In the genomic region with DNA sequence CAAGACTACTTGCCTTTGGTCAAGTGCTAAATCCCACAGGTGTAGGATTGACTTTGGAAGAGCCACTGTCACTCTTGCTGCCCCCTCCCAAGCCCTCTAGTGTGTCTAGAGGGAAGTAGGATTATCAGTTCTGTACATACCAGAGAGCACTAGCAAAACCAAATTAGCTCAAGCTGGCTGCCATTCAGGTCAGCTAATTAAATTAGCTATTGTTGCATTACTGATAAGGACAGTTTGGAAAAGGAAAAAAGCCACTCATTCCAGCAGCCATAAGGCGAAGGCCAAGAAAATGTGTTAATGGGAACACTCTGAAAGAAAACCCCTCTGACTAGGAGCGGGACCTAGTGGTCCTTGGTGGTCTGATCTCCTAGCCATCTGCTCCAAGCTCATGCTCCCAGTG, we compare ENCODE assay signal across 17 cellular contexts.
DNase-seq lines count a peak whose midpoint lies in the region; ATAC-seq and TF ChIP-seq lines count a peak whose summit lies in the region.
"Had no signal": no experiment of that assay in that cellular context is flagged by ENCODE, and none has a peak within 500 bp of the region (broad histone marks: within the 10 kb centered on the region; RNA-seq: fewer than 3 reads in every experiment).

No MANE protein-coding gene starts in this region.

- H2BK120ac ChIP-seq in mesendoderm (ENCODE audit: low read depth, low read length) = no peak overlapping the region

- H3K36me3 ChIP-seq in BE2C (no peaks in the 10 kb centered on the region), mesendoderm (ENCODE audit: control insufficient read depth, insufficient read depth, low read length) (no peaks in the 10 kb centered on the region)
- H3K36me3 ChIP-seq: BLaER1 treated with 17β-estradiol and CSF1 and Interleukin-3, amounts not matched to agents 10 nM and 100 nM had no signal

- CTCF ChIA-PET in activated CD8-positive, alpha-beta T cell treated with anti-CD3 and anti-CD28 coated beads, Interleukin-2, amount 10 ng/mL, durations not matched to agents 7 days and 5 days (lab: Charles Lee) = no interaction called here

- H3K27me3 Mint-ChIP-seq in activated CD8-positive, alpha-beta T cell treated with anti-CD3 and anti-CD28 coated beads, Interleukin-2, amount 10 ng/mL, durations not matched to agents 7 days and 5 days (ENCODE audit: low read depth) = no peaks in the 10 kb centered on the region
- H3K27me3 Mint-ChIP-seq: CD4-positive, alpha-beta T cell had no signal

- H3K4ac ChIP-seq in mesendoderm (ENCODE audit: low read depth, low read length) = no peak overlapping the region

- no peak overlapping the region for H3K27ac Mint-ChIP-seq in activated CD8-positive, alpha-beta T cell treated with anti-CD3 and anti-CD28 coated beads, Interleukin-2, amount 10 ng/mL, durations not matched to agents 7 days and 5 days
- H3K27ac Mint-ChIP-seq: CD4-positive, alpha-beta T cell; CD8-positive, alpha-beta T cell had no signal

- in situ Hi-C loops in GM13977 (cut with MboI; ENCODE audit: low pct_unique_long_range_greater_than_20kb, low sequenced_read_pairs, unreplicated experiment) = no loop called here

- TF ChIP-seq CTCF in BE2C (IDR thresholded peaks at IDR 0.05; ENCODE audit: low read depth, low read length) (0 out of 2 replicates have a peak, but pooled peaks have one; percentile 3), GM13977 (IDR thresholded peaks at IDR 0.05; ENCODE audit: extremely low read depth, insufficient read depth, missing control alignments) (no peak)

- H2AK5ac ChIP-seq in mesendoderm (ENCODE audit: low read length) = no peak overlapping the region

- H3K9ac ChIP-seq in mesendoderm (ENCODE audit: low read length) = no peak overlapping the region
- H3K9ac ChIP-seq: BLaER1 treated with 17β-estradiol and CSF1 and Interleukin-3, amounts not matched to agents 10 nM and 100 nM had no signal

- no peak for ATAC-seq in activated CD8-positive, alpha-beta T cell treated with anti-CD3 and anti-CD28 coated beads, Interleukin-2, amount 10 ng/mL, durations not matched to agents 7 days and 5 days
- ATAC-seq: CD8-positive, alpha-beta T cell had no signal

- H3K4me1 ChIP-seq in BE2C (no peaks in the 10 kb centered on the region), mesendoderm (ENCODE audit: control insufficient read depth, low read depth, low read length) (no peaks in the 10 kb centered on the region)
- H3K4me1 ChIP-seq: BLaER1 treated with 17β-estradiol and CSF1 and Interleukin-3, amounts not matched to agents 10 nM and 100 nM had no signal

- POLR2A ChIA-PET in activated CD8-positive, alpha-beta T cell treated with anti-CD3 and anti-CD28 coated beads, Interleukin-2, amount 10 ng/mL, durations not matched to agents 7 days and 5 days (lab: Charles Lee) = no interaction called here

- no peaks in the 10 kb centered on the region for H3K4me1 Mint-ChIP-seq in activated CD8-positive, alpha-beta T cell treated with anti-CD3 and anti-CD28 coated beads, Interleukin-2, amount 10 ng/mL, durations not matched to agents 7 days and 5 days (ENCODE audit: low read depth)

- no peak overlapping the region for H2BK15ac ChIP-seq in mesendoderm (replicated peaks; ENCODE audit: low read depth)

- H3K9me3 ChIP-seq in BE2C = no peaks in the 10 kb centered on the region
- H3K9me3 ChIP-seq: BLaER1 treated with 17β-estradiol and CSF1 and Interleukin-3, amounts not matched to agents 10 nM and 100 nM; Caco-2 had no signal

- no peak overlapping the region for H3K18ac ChIP-seq in mesendoderm (ENCODE audit: low read length)

- no peak overlapping the region for H4K8ac ChIP-seq in mesendoderm (ENCODE audit: low read depth, low read length)

- H3K27ac ChIP-seq in mesendoderm (ENCODE audit: low read depth, low read length) = no peak overlapping the region
- H3K27ac ChIP-seq: BLaER1 treated with 17β-estradiol and CSF1 and Interleukin-3, amounts not matched to agents 10 nM and 100 nM; C4-2B had no signal

- no peak overlapping the region for H3K4me3 Mint-ChIP-seq in activated CD8-positive, alpha-beta T cell treated with anti-CD3 and anti-CD28 coated beads, Interleukin-2, amount 10 ng/mL, durations not matched to agents 7 days and 5 days
- H3K4me3 Mint-ChIP-seq: CD4-positive, alpha-beta T cell; CD8-positive, alpha-beta T cell had no signal

- no peaks in the 10 kb centered on the region for H3K36me3 Mint-ChIP-seq in activated CD8-positive, alpha-beta T cell treated with anti-CD3 and anti-CD28 coated beads, Interleukin-2, amount 10 ng/mL, durations not matched to agents 7 days and 5 days (ENCODE audit: low read depth)
- H3K36me3 Mint-ChIP-seq: CD8-positive, alpha-beta T cell had no signal

- H3K23ac ChIP-seq in mesendoderm (ENCODE audit: low read length) = no peak overlapping the region

- no peak overlapping the region for H3K4me3 ChIP-seq in BE2C (ENCODE audit: low read depth, low read length)
- H3K4me3 ChIP-seq in mesendoderm (ENCODE audit: low read length) = no peak overlapping the region
- H3K4me3 ChIP-seq: BLaER1 treated with 17β-estradiol and CSF1 and Interleukin-3, amounts not matched to agents 10 nM and 100 nM had no signal

- no peaks in the 10 kb centered on the region for H3K79me1 ChIP-seq in mesendoderm (ENCODE audit: low read length)

- no peak overlapping the region for H2BK5ac ChIP-seq in mesendoderm (ENCODE audit: low read length)

- no peaks in the 10 kb centered on the region for H3K79me2 ChIP-seq in mesendoderm (ENCODE audit: control insufficient read depth, insufficient read depth, low read length)

- no peaks in the 10 kb centered on the region for H3K9me3 Mint-ChIP-seq in activated CD8-positive, alpha-beta T cell treated with anti-CD3 and anti-CD28 coated beads, Interleukin-2, amount 10 ng/mL, durations not matched to agents 7 days and 5 days (ENCODE audit: insufficient read depth)
- H3K9me3 Mint-ChIP-seq: CD4-positive, alpha-beta T cell had no signal

- no peak overlapping the region for H3K4me2 ChIP-seq in mesendoderm (ENCODE audit: low read length)
- H3K4me2 ChIP-seq: BLaER1 treated with 17β-estradiol and CSF1 and Interleukin-3, amounts not matched to agents 10 nM and 100 nM had no signal

- no peak overlapping the region for H3K56ac ChIP-seq in mesendoderm (ENCODE audit: low read length)

- WGBS in mesendoderm (ENCODE audit: extremely low coverage, insufficient coverage, low lambda C conversion rate) = no CpG with 5 or more reads among the region's 2 CpGs

- DNase-seq in BE2C (no peak), NCI-H82 (lab: John Stamatoyannopoulos, UW) (peak; percentile 51), SK-N-DZ (ENCODE audit: low spot score) (peak; percentile 85), mesendoderm (peak; percentile 17), GM13977 (ENCODE audit: low spot score) (no peak), NCI-H2107 treated with DMSO at 0.1 percent for 48 hours (lab: John Stamatoyannopoulos, UW; ENCODE audit: unreplicated experiment) (no peak)
- no peak for DNase-seq in activated CD8-positive, alpha-beta T cell treated with anti-CD3 and anti-CD28 coated beads, Interleukin-2, amount 10 ng/mL, durations not matched to agents 7 days and 5 days
- DNase-seq: 8988T; ACHN; Caco-2; Calu3; CD4-positive, alpha-beta T cell; CD8-positive, alpha-beta T cell; DMS79 treated with DMSO at 0.1 percent for 48 hours; GF-D8 had no signal

- H3K27me3 ChIP-seq in BE2C (no peaks in the 10 kb centered on the region), mesendoderm (ENCODE audit: insufficient read depth, low read length, poor library complexity) (no peaks in the 10 kb centered on the region)
- H3K27me3 ChIP-seq: BLaER1 treated with 17β-estradiol and CSF1 and Interleukin-3, amounts not matched to agents 10 nM and 100 nM had no signal

- H4K5ac ChIP-seq in mesendoderm (ENCODE audit: low read length) = no peak overlapping the region

Comparison
In these comparisons a context has a peak if more than half of its experiments do, and no peak if none do; other contexts are left out.
1. DNase-seq: peak in NCI-H82 (single experiment), SK-N-DZ (single experiment) and mesendoderm (single experiment); none in BE2C (single experiment), GM13977 (single experiment), NCI-H2107 treated with DMSO at 0.1 percent for 48 hours (single experiment) and activated CD8-positive, alpha-beta T cell treated with anti-CD3 and anti-CD28 coated beads, Interleukin-2, amount 10 ng/mL, durations not matched to agents 7 days and 5 days (single experiment).